In genomic region chr1:51284487-51284954, GRCh38 we compare ENCODE assay signal across 8 cellular contexts. TPM values are rescaled to one million over a fixed set of nuclear protein-coding genes. Genes with fewer than 3 reads are reported as not detected.
DNase-seq lines count a peak whose midpoint lies in the region; ATAC-seq and TF ChIP-seq lines count a peak whose summit lies in the region.

No MANE protein-coding gene starts in this region.

- H3K27ac Mint-ChIP-seq in Calu3 (ENCODE audit: unreplicated experiment) (peak overlapping the region; percentile 48), progenitor cell of endocrine pancreas (peak overlapping the region; percentile 56)

- peaks cover 16% of the 10 kb centered on the region for H3K4me1 Mint-ChIP-seq in Calu3 (ENCODE audit: low read depth, unreplicated experiment)
- H3K4me1 Mint-ChIP-seq in progenitor cell of endocrine pancreas (ENCODE audit: low read depth) = peaks cover 14% of the 10 kb centered on the region

- H3K4me3 Mint-ChIP-seq in Calu3 (ENCODE audit: low read depth, unreplicated experiment) (no peak overlapping the region), progenitor cell of endocrine pancreas (ENCODE audit: low read depth) (no peak overlapping the region)

- H3K9me3 Mint-ChIP-seq in Calu3 (ENCODE audit: low read depth, unreplicated experiment) (no peaks in the 10 kb centered on the region), progenitor cell of endocrine pancreas (ENCODE audit: low read depth) (no peaks in the 10 kb centered on the region)

- H3K36me3 Mint-ChIP-seq in Calu3 (ENCODE audit: insufficient read depth, unreplicated experiment) = peaks cover 11% of the 10 kb centered on the region
- H3K36me3 Mint-ChIP-seq in progenitor cell of endocrine pancreas (ENCODE audit: insufficient read depth) = peaks cover 6% of the 10 kb centered on the region

- intact Hi-C loops in Calu3 (cut with micrococcal nuclease; ENCODE audit: unreplicated experiment) = no loop called here

- DNase-seq in Calu3 = peak; percentile 53
- peak; percentile 22 for DNase-seq in UCSD-AML1 (lab: John Stamatoyannopoulos, UW; ENCODE audit: unreplicated experiment)
- no peak for DNase-seq in progenitor cell of endocrine pancreas (ENCODE audit: low spot score, unreplicated experiment)
- no peak for DNase-seq in medulla oblongata (ENCODE audit: extremely low spot score)
- DNase-seq in NCI-H526 treated with DMSO at 0.1 percent for 48 hours (lab: John Stamatoyannopoulos, UW) = no peak
- DNase-seq in NCI-H2227 (lab: John Stamatoyannopoulos, UW; ENCODE audit: unreplicated experiment) = no peak

- no peak for TF ChIP-seq CTCF in Calu3 (IDR thresholded peaks at IDR 0.05; ENCODE audit: unreplicated experiment)
- TF ChIP-seq CTCF in progenitor cell of endocrine pancreas (IDR thresholded peaks at IDR 0.05; ENCODE audit: unreplicated experiment) = no peak

- H3K27me3 Mint-ChIP-seq in Calu3 (ENCODE audit: unreplicated experiment) (no peaks in the 10 kb centered on the region), progenitor cell of endocrine pancreas (no peaks in the 10 kb centered on the region)

- BruUV-seq in Calu3 (replicated peaks; lab: Mats Ljungman, UMichigan) = no TSS peak

- peak; percentile 42 for ATAC-seq in GM19395 (IDR thresholded peaks at IDR 0.05; ENCODE audit: unreplicated experiment)
- ATAC-seq in HG03432 (IDR thresholded peaks at IDR 0.05; ENCODE audit: unreplicated experiment) = peak; percentile 47

- CTCF ChIA-PET in Calu3 (lab: Charles Lee) = interaction anchor here (0.7 kb wide), 1 partner anchor 37 kb away, joined by 3 read pairs; no protein-coding TSS in a partner anchor

RNA-seq across cellular contexts. Expression of gene TTC39A, which starts 45.8 kb away (rescaled TPM):
- total RNA-seq in Calu3 (2022) (18.8 and 19.1 TPM in 2 replicates), progenitor cell of endocrine pancreas (22.4 and 26.0 TPM in 2 replicates)

RNA-seq across cellular contexts. Expression of gene RNF11, which starts 48.4 kb away (rescaled TPM):
- total RNA-seq in Calu3 (2022) = 78.1 and 82.1 TPM in 2 replicates
- total RNA-seq in progenitor cell of endocrine pancreas = 67.5 and 74.5 TPM in 2 replicates

Comparison
In these comparisons a context has a peak if more than half of its experiments do, and no peak if none do; other contexts are left out.
1. DNase-seq: peak in Calu3 (single experiment) and UCSD-AML1 (single experiment); none in progenitor cell of endocrine pancreas (single experiment), medulla oblongata (single experiment), NCI-H526 treated with DMSO at 0.1 percent for 48 hours (single experiment) and NCI-H2227 (single experiment).